ENCODE assay signal across 1 cellular context in the genomic region with DNA sequence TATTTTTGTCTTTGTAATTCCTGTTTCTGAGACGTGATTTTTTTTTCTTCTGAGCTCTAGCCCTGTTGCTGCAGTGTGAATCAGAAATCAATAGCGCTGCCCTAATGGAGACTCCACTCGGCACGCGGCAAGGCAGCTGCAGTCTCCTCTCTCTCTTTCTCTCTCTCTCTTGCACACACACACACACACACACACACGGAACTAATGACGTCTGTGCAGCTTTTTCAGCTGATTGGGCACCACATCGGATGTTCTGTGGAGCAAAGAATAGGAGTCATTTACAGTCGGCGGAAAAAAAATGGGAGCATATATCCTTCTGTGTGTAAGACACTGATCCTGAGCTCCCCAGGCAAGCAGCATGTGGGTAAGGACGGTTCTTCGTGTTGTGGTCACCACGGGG.
TF ChIP-seq lines count a peak whose summit lies in the region.

No MANE protein-coding gene starts in this region.

TF ChIP-seq in SK-N-SH treated with all-trans-retinoic acid at 6 μM for 48 hours, 23 proteins besides CTCF, POLR2A, EP300 and RAD21 (continued from another document):
- TF ChIP-seq, protein P1, sequence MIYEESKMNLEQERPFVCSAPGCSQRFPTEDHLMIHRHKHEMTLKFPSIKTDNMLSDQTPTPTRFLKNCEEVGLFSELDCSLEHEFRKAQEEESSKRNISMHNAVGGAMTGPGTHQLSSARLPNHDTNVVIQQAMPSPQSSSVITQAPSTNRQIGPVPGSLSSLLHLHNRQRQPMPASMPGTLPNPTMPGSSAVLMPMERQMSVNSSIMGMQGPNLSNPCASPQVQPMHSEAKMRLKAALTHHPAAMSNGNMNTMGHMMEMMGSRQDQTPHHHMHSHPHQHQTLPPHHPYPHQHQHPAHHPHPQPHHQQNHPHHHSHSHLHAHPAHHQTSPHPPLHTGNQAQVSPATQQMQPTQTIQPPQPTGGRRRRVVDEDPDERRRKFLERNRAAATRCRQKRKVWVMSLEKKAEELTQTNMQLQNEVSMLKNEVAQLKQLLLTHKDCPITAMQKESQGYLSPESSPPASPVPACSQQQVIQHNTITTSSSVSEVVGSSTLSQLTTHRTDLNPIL (CRISPR knock-in tag; IDR thresholded peaks at IDR 0.05; ENCODE audit: low read depth), result no peak
- TF ChIP-seq ISL1 (CRISPR knock-in tag; IDR thresholded peaks at IDR 0.05), result no peak
